In the genomic region with DNA sequence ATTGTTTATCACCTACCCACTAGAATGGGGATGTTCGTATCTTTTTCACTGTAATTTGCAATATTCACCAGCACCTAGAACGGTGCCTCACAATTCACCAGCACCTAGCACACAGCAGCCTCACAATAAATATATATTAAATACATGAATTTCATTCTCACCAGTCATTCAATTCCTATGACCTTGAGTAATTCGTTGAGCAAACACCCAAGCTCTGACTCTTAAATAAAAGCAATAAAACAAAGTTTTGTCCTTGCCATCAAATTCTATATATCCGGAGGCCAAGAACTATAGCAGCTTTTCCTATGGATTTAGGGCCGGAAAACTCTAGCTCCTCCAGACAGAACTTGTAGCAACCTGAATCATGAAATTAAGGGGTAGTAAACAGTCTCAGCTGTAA, we compare ENCODE assay signal across 8 cellular contexts. TPM values are rescaled to one million over a fixed set of nuclear protein-coding genes. Genes with fewer than 3 reads are reported as not detected.
DNase-seq lines count a peak whose midpoint lies in the region; ATAC-seq and TF ChIP-seq lines count a peak whose summit lies in the region.

No MANE protein-coding gene starts in this region.

- no peaks in the 10 kb centered on the region for H3K27me3 Mint-ChIP-seq in activated T-cell treated with anti-CD3 and anti-CD28 coated beads, Interleukin-2, amount 50 U/mL, for 24 hours

- WGBS in adrenal gland, 4 donors, result 32 to 42% (median 37%) methylated on average over 5 of the region's 5 CpGs
- WGBS in thymus, result 80% methylated on average over 5 of the region's 5 CpGs

- peaks cover 35% of the 10 kb centered on the region for H3K36me3 Mint-ChIP-seq in activated T-cell treated with anti-CD3 and anti-CD28 coated beads, Interleukin-2, amount 50 U/mL, for 24 hours (ENCODE audit: low read depth)

- H3K4me3 ChIP-seq in adrenal gland (peak overlapping the region in 3 of 4 donors; percentile 80 to 92 (median 81)), left lung (peak overlapping the region; percentile 72 to 99), thymus (ENCODE audit: low read length) (peak overlapping the region; percentile 73)

- no peak for ATAC-seq in left lung

- no peaks in the 10 kb centered on the region for H3K9me3 ChIP-seq in adrenal gland (replicated peaks in 1 of 3)
- H3K9me3 ChIP-seq in left lung, result no peaks in the 10 kb centered on the region
- H3K9me3 ChIP-seq in thymus (ENCODE audit: control insufficient read depth), result no peaks in the 10 kb centered on the region

- no peaks in the 10 kb centered on the region for H3K9me3 Mint-ChIP-seq in activated T-cell treated with anti-CD3 and anti-CD28 coated beads, Interleukin-2, amount 50 U/mL, for 24 hours

- peak overlapping the region in 1 of 5 donors; percentile 98 for H3K27ac ChIP-seq in adrenal gland
- no peak overlapping the region for H3K27ac ChIP-seq in left lung
- no peak overlapping the region for H3K27ac ChIP-seq in thymus (ENCODE audit: low read depth)

- H3K36me3 ChIP-seq in adrenal gland (replicated peaks in 1 of 2) (peaks cover 0 to 9% of the 10 kb centered on the region in 2 donors), left lung (peaks cover 0 to 11% of the 10 kb centered on the region in 2 donors), thymus (ENCODE audit: control insufficient read depth, insufficient read depth) (peaks cover 10% of the 10 kb centered on the region)

- H3K27me3 ChIP-seq in adrenal gland, result no peaks in the 10 kb centered on the region
- H3K27me3 ChIP-seq in left lung, result no peaks in the 10 kb centered on the region
- H3K27me3 ChIP-seq in thymus (ENCODE audit: control insufficient read depth, insufficient read depth), result no peaks in the 10 kb centered on the region

- peaks cover 56% of the 10 kb centered on the region for H3K4me1 Mint-ChIP-seq in activated T-cell treated with anti-CD3 and anti-CD28 coated beads, Interleukin-2, amount 50 U/mL, for 24 hours (ENCODE audit: low read depth)

- H3K27ac Mint-ChIP-seq in activated T-cell treated with anti-CD3 and anti-CD28 coated beads, Interleukin-2, amount 50 U/mL, for 24 hours, result peak overlapping the region; percentile 94

- H3K4me3 Mint-ChIP-seq in activated T-cell treated with anti-CD3 and anti-CD28 coated beads, Interleukin-2, amount 50 U/mL, for 24 hours, result peak overlapping the region; percentile 86

- DNase-seq in activated T-cell treated with anti-CD3 and anti-CD28 coated beads, Interleukin-2, amount 50 U/mL, for 24 hours, result no peak
- DNase-seq in activated T-cell treated with anti-CD3 and anti-CD28 coated beads for 4 hours (no peak), adrenal gland (no peak), left lung (no peak), inferior parietal cortex (ENCODE audit: extremely low spot score) (no peak), NCI-H69 (lab: John Stamatoyannopoulos, UW) (no peak)
- no peak for DNase-seq in effector CD4-positive, alpha-beta T cell

- intact Hi-C loops in adrenal gland (cut with DNase I), result loop anchor here in 1 of 2 donors (5.0 kb wide), 1 partner anchor 56 kb away; the partner anchor contains the start of gene ARG2
- intact Hi-C loops in left lung (cut with DNase I), result no loop called here

- TF ChIP-seq POLR2A in adrenal gland (IDR thresholded peaks at IDR 0.05), result no peak

- TF ChIP-seq CTCF in adrenal gland (IDR thresholded peaks at IDR 0.05), result no peak
- no peak for TF ChIP-seq CTCF in left lung (IDR thresholded peaks at IDR 0.05)

- H3K4me1 ChIP-seq in adrenal gland (replicated peaks in 1 of 2), result peaks cover 16 to 43% of the 10 kb centered on the region in 2 donors
- peaks cover 12 to 43% of the 10 kb centered on the region in 2 donors for H3K4me1 ChIP-seq in left lung
- peaks cover 6% of the 10 kb centered on the region for H3K4me1 ChIP-seq in thymus (ENCODE audit: control insufficient read depth, insufficient read depth, low read length)

RNA-seq across cellular contexts. Expression of gene VTI1B, which starts 1.0 kb away (rescaled TPM):
- total RNA-seq in adrenal gland, result 100 to 1,000 TPM in 2 of 8 donors, 10 to 100 TPM in 6; 52.2 to 108 (median 86.0) TPM
- polyA plus RNA-seq in adrenal gland, result 10 to 100 TPM; 54.6 to 79.3 (median 68.0) TPM
- total RNA-seq in left lung, result 100 to 1,000 TPM in 1 of 2 donors, 10 to 100 TPM in 1; 97.6 to 123 TPM
- 71.0 TPM for polyA plus RNA-seq in thymus

RNA-seq across cellular contexts. Expression of gene RDH11, which starts 22.1 kb away (rescaled TPM):
- total RNA-seq in adrenal gland (100 to 1,000 TPM in 2 of 8 donors, 10 to 100 TPM in 6; 73.1 to 160 (median 81.3) TPM), left lung (10 to 100 TPM; 69.0 to 97.1 TPM)
- polyA plus RNA-seq in adrenal gland (100 to 1,000 TPM in 1 of 3 donors, 10 to 100 TPM in 2; 49.1 to 282 (median 58.9) TPM), thymus (39.1 TPM)

RNA-seq across cellular contexts. Expression of gene RDH12, which starts 28.2 kb away (rescaled TPM):
- total RNA-seq in adrenal gland (10 to 100 TPM in 2 of 8 donors, 1 to 10 TPM in 6; 1.1 to 13.3 (median 2.3) TPM), left lung (under 1 TPM; 0.12 to 0.16 TPM)
- polyA plus RNA-seq in adrenal gland (10 to 100 TPM in 1 of 3 donors, 1 to 10 TPM in 2; 1.0 to 24.8 (median 3.5) TPM), thymus (3.4 TPM)

RNA-seq across cellular contexts. Expression of gene ARG2, which starts 53.7 kb away (rescaled TPM):
- total RNA-seq in adrenal gland, result 10 to 100 TPM in 1 of 8 donors, 1 to 10 TPM in 7; 2.5 to 11.3 (median 4.2) TPM
- polyA plus RNA-seq in adrenal gland, result 10 to 100 TPM in 1 of 3 donors, 1 to 10 TPM in 2; 3.2 to 11.7 (median 4.5) TPM
- total RNA-seq in left lung, result 10 to 100 TPM in 1 of 2 donors, 1 to 10 TPM in 1; 6.0 to 14.8 TPM
- 27.8 TPM for polyA plus RNA-seq in thymus
